10 cellular contexts compared by ENCODE assay signal in the genomic region with DNA sequence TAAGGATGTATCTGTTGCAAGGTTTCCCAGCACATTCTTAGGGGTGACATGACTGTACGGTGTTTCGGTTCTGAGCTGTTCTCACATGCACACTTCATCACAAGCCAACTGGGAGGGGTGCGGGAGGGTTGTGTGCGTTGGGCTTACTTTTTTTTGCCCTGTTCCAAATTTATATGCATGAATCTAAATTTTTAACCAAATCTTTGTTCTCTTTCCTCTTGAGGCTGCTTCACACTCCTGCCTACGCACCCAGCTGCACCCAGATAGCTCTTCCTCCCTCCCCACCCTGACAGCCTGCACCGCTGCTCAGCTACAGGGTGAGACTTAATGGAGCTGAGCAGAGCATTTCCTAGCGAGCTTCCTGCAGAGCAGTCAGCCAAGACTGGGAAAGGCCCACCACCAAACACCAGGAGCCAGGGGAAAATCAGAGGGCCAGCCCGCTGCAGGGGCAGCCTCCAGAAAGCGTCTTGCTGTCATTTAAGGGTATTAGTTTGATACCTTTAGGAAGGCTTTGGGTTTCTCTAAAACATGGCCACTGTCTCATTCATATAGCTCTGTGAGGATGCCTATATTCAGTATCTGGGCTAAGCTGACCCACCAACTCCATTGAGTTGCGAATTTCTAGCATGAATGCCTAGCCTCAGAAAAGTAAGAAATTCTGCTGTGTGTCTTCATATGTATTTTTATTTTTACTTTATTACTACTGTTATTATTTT.
A peak's percentile ranks its signal among the peaks of the same experiment; 100 is the strongest.
DNase-seq lines count a peak whose midpoint lies in the region; ATAC-seq and TF ChIP-seq lines count a peak whose summit lies in the region.
"Had no signal": no experiment of that assay in that cellular context is flagged by ENCODE, and none has a peak within 500 bp of the region (broad histone marks: within the 10 kb centered on the region; RNA-seq: fewer than 3 reads in every experiment).

No MANE protein-coding gene starts in this region.

- DNase-seq in activated T-cell treated with anti-CD3 and anti-CD28 coated beads for 24 hours (ENCODE audit: low read depth) (peak; percentile 6), activated T-cell treated with anti-CD3 and anti-CD28 coated beads for 4 hours (no peak), omental fat pad (ENCODE audit: low spot score) (no peak), OCI-M2 (lab: John Stamatoyannopoulos, UW; ENCODE audit: unreplicated experiment) (no peak), hepatocyte (ENCODE audit: low spot score) (no peak)
- DNase-seq: midbrain had no signal

- H3K27ac ChIP-seq in OCI-LY3 (ENCODE audit: low read length), result peak overlapping the region; percentile 60
- no peak overlapping the region for H3K27ac ChIP-seq in hepatocyte

- peak overlapping the region; percentile 50 for H3K9ac ChIP-seq in OCI-LY3 (ENCODE audit: low read length)

- H3K4me3 ChIP-seq in OCI-LY3 (ENCODE audit: low read length) (peak overlapping the region; percentile 77), hepatocyte (no peak overlapping the region)

- H3K4me1 ChIP-seq in OCI-LY3 (ENCODE audit: low read length) (peaks cover 34% of the 10 kb centered on the region), hepatocyte (ENCODE audit: insufficient read depth) (no peaks in the 10 kb centered on the region)

- no peaks in the 10 kb centered on the region for H3K27me3 Mint-ChIP-seq in stimulated activated memory B cell treated with anti-CD40 and anti-IgM and Interleukin-4, amounts not matched to agents 10 μg/mL and 1 μg/mL and 100 μg/mL, for 72 hours

- peak overlapping the region; percentile 90 for H2AFZ ChIP-seq in OCI-LY3 (ENCODE audit: low read depth, low read length)
- H2AFZ ChIP-seq in hepatocyte, result no peak overlapping the region

- ATAC-seq in HG02642 (IDR thresholded peaks at IDR 0.05; ENCODE audit: poor library complexity, unreplicated experiment) (peak; percentile 91), omental fat pad (ENCODE audit: low FRiP score) (no peak)
- ATAC-seq in stimulated activated memory B cell treated with anti-CD40 and anti-IgM and Interleukin-4, amounts not matched to agents 10 μg/mL and 1 μg/mL and 100 μg/mL, for 72 hours, result peak; percentile 91
- ATAC-seq: HCT116 had no signal

- no peaks in the 10 kb centered on the region for H3K36me3 Mint-ChIP-seq in stimulated activated memory B cell treated with anti-CD40 and anti-IgM and Interleukin-4, amounts not matched to agents 10 μg/mL and 1 μg/mL and 100 μg/mL, for 72 hours

- H3K79me2 ChIP-seq in OCI-LY3 (ENCODE audit: low read length), result no peaks in the 10 kb centered on the region
- H3K79me2 ChIP-seq in hepatocyte, result no peaks in the 10 kb centered on the region

- no peaks in the 10 kb centered on the region for H3K9me3 ChIP-seq in OCI-LY3 (ENCODE audit: insufficient read depth, low read length)
- no peaks in the 10 kb centered on the region for H3K9me3 ChIP-seq in hepatocyte (ENCODE audit: low read depth)

- peak overlapping the region; percentile 46 for H3K27ac Mint-ChIP-seq in stimulated activated memory B cell treated with anti-CD40 and anti-IgM and Interleukin-4, amounts not matched to agents 10 μg/mL and 1 μg/mL and 100 μg/mL, for 72 hours

- peaks cover 18% of the 10 kb centered on the region for H3K4me1 Mint-ChIP-seq in stimulated activated memory B cell treated with anti-CD40 and anti-IgM and Interleukin-4, amounts not matched to agents 10 μg/mL and 1 μg/mL and 100 μg/mL, for 72 hours

- no peaks in the 10 kb centered on the region for H3K9me3 Mint-ChIP-seq in stimulated activated memory B cell treated with anti-CD40 and anti-IgM and Interleukin-4, amounts not matched to agents 10 μg/mL and 1 μg/mL and 100 μg/mL, for 72 hours

- 91% methylated on average over 10 of the region's 10 CpGs for WGBS in hepatocyte (ENCODE audit: low lambda C conversion rate, missing lambda C conversion rate)

- H3K36me3 ChIP-seq in OCI-LY3 (replicated peaks; ENCODE audit: low read depth, low read length), result no peaks in the 10 kb centered on the region
- H3K36me3 ChIP-seq in hepatocyte (replicated peaks; ENCODE audit: insufficient read depth, low read depth), result no peaks in the 10 kb centered on the region

- TF ChIP-seq CTCF in OCI-LY3 (IDR thresholded peaks at IDR 0.05; ENCODE audit: low read depth, low read length), result no peak
- TF ChIP-seq CTCF in omental fat pad (IDR thresholded peaks at IDR 0.05), result no peak
- TF ChIP-seq CTCF in hepatocyte (IDR thresholded peaks at IDR 0.05; ENCODE audit: poor library complexity), result no peak

- peak overlapping the region; percentile 96 for H3K4me2 ChIP-seq in OCI-LY3 (ENCODE audit: low read length)
- no peak overlapping the region for H3K4me2 ChIP-seq in hepatocyte

- no peaks in the 10 kb centered on the region for H3K9me2 ChIP-seq in hepatocyte (replicated peaks; ENCODE audit: insufficient read depth)

- peak overlapping the region; percentile 61 for H3K4me3 Mint-ChIP-seq in stimulated activated memory B cell treated with anti-CD40 and anti-IgM and Interleukin-4, amounts not matched to agents 10 μg/mL and 1 μg/mL and 100 μg/mL, for 72 hours

- no peaks in the 10 kb centered on the region for H4K20me1 ChIP-seq in OCI-LY3 (ENCODE audit: insufficient read depth, low read length)
- H4K20me1 ChIP-seq in hepatocyte (ENCODE audit: insufficient read depth, poor library complexity, severe bottlenecking), result no peaks in the 10 kb centered on the region

- H3K27me3 ChIP-seq in OCI-LY3 (ENCODE audit: low read depth, low read length) (no peaks in the 10 kb centered on the region), hepatocyte (no peaks in the 10 kb centered on the region)
